15 cellular contexts compared by ENCODE assay signal in the genomic region with DNA sequence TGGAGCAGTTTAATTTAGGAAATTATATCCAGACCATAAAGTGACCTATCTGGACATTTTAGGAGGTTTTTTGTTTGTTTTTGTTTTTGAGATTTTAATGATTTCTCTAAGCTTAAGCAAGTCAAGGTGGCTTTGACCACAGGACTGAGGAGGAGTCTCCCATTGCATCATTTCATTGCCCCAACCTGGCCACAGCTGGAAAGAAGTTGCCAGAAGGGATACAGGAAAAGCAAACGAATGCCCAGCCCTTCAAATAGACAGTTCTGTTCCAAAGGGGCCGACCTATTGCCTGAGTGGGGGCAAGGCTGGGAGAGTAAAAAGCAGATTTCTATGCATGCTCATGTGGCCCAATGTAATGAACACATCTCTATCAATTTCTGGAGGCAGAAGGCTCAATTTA. TPM values are rescaled to one million over a fixed set of nuclear protein-coding genes. Genes with fewer than 3 reads are reported as not detected.
A peak's percentile ranks its signal among the peaks of the same experiment; 100 is the strongest.
DNase-seq lines count a peak whose midpoint lies in the region; ATAC-seq and TF ChIP-seq lines count a peak whose summit lies in the region.
"Had no signal": no experiment of that assay in that cellular context is flagged by ENCODE, and none has a peak within 500 bp of the region (broad histone marks: within the 10 kb centered on the region; RNA-seq: fewer than 3 reads in every experiment).

No MANE protein-coding gene starts in this region.

- H3K4me3 Mint-ChIP-seq in GM23338: peak overlapping the region; percentile 76
- H3K4me3 Mint-ChIP-seq in WTC11: peak overlapping the region; percentile 94
- H3K4me3 Mint-ChIP-seq in neural progenitor cell: peak overlapping the region; percentile 38

- H3K4me3 ChIP-seq in GM23338 (peak overlapping the region; percentile 66; the same call in 1 of the 2 replicates), neural progenitor cell (no peak overlapping the region)
- H3K4me3 ChIP-seq: BLaER1 treated with 17β-estradiol and CSF1 and Interleukin-3, amounts not matched to agents 10 nM and 100 nM had no signal

- peaks cover 16% of the 10 kb centered on the region; the same call in 1 of the 3 replicates for H3K9me3 Mint-ChIP-seq in GM23338
- H3K9me3 Mint-ChIP-seq in WTC11: no peaks in the 10 kb centered on the region
- H3K9me3 Mint-ChIP-seq in neural progenitor cell: no peaks in the 10 kb centered on the region

- DNase-seq in GM23338 (ENCODE audit: low spot score): no peak
- no peak for DNase-seq in WTC11 (ENCODE audit: low spot score)
- DNase-seq in left lobe of liver (ENCODE audit: low spot score): peak; percentile 71
- DNase-seq in neural progenitor cell (ENCODE audit: low spot score): no peak
- DNase-seq in A172 (ENCODE audit: low spot score): no peak
- DNase-seq in hippocampal formation (lab: John Stamatoyannopoulos, UW): no peak
- DNase-seq: 8988T; ACHN; CD4-positive, CD25-positive, alpha-beta regulatory T cell; DMS53; KBM-7 had no signal

- H3K36me3 Mint-ChIP-seq in GM23338 (ENCODE audit: low read depth): peaks cover 38% of the 10 kb centered on the region
- H3K36me3 Mint-ChIP-seq in WTC11: peaks cover 39% of the 10 kb centered on the region
- no peaks in the 10 kb centered on the region for H3K36me3 Mint-ChIP-seq in neural progenitor cell
- H3K36me3 Mint-ChIP-seq: CD4-positive, CD25-positive, alpha-beta regulatory T cell had no signal

- H3K79me2 ChIP-seq in GM23338 (replicated peaks; ENCODE audit: insufficient read depth) (peaks cover 19% of the 10 kb centered on the region), neural progenitor cell (ENCODE audit: low read depth) (no peaks in the 10 kb centered on the region)

- H3K27me3 Mint-ChIP-seq in GM23338 (ENCODE audit: insufficient read depth, low read depth, poor library complexity): peaks cover 71% of the 10 kb centered on the region
- peaks cover 69% of the 10 kb centered on the region for H3K27me3 Mint-ChIP-seq in WTC11 (ENCODE audit: low read depth)
- peaks cover 65% of the 10 kb centered on the region for H3K27me3 Mint-ChIP-seq in neural progenitor cell (ENCODE audit: insufficient read depth, low read depth)

- H3K36me3 ChIP-seq in GM23338 (ENCODE audit: insufficient read depth): no peaks in the 10 kb centered on the region; the same call in 1 of the 2 replicates
- H3K36me3 ChIP-seq in neural progenitor cell: no peaks in the 10 kb centered on the region
- H3K36me3 ChIP-seq: BLaER1 treated with 17β-estradiol and CSF1 and Interleukin-3, amounts not matched to agents 10 nM and 100 nM had no signal

- TF ChIP-seq CTCF in GM23338 (conservative IDR thresholded peaks at IDR 0.05; ENCODE audit: low read depth in 2 of 2) (no peak), WTC11 (IDR thresholded peaks at IDR 0.05) (no peak), neural progenitor cell (IDR thresholded peaks at IDR 0.05) (no peak)

- H3K27me3 ChIP-seq in GM23338 (ENCODE audit: insufficient read depth) (peaks cover 84% of the 10 kb centered on the region), neural progenitor cell (peaks cover 100% of the 10 kb centered on the region)

- peaks cover 33% of the 10 kb centered on the region for H4K20me1 ChIP-seq in GM23338 (replicated peaks; ENCODE audit: insufficient read depth)
- H4K20me1 ChIP-seq in neural progenitor cell (ENCODE audit: low read depth): peaks cover 31% of the 10 kb centered on the region

- H3K27ac ChIP-seq in GM23338 (ENCODE audit: low read depth): no peak overlapping the region
- no peak overlapping the region for H3K27ac ChIP-seq in neural progenitor cell
- H3K27ac ChIP-seq: BLaER1 treated with 17β-estradiol and CSF1 and Interleukin-3, amounts not matched to agents 10 nM and 100 nM; HL-60 had no signal

- H3K4me1 ChIP-seq in GM23338 (ENCODE audit: insufficient read depth): peaks cover 75% of the 10 kb centered on the region
- H3K4me1 ChIP-seq in neural progenitor cell: peaks cover 29% of the 10 kb centered on the region

- no peaks in the 10 kb centered on the region for H3K9me3 ChIP-seq in neural progenitor cell (ENCODE audit: low read depth)

- no peak overlapping the region for H2AFZ ChIP-seq in GM23338
- no peak overlapping the region for H2AFZ ChIP-seq in neural progenitor cell (replicated peaks)

- ATAC-seq in GM23338 (no peak), WTC11 (no peak), left lobe of liver (no peak), GM21717 (IDR thresholded peaks at IDR 0.05; ENCODE audit: unreplicated experiment) (no peak), GM21576 (IDR thresholded peaks at IDR 0.05; ENCODE audit: unreplicated experiment) (no peak)

- POLR2A ChIA-PET in WTC11 (lab: Charles Lee): no interaction called here

- CTCF ChIA-PET in WTC11 (lab: Charles Lee): no interaction called here

- H3K4me2 ChIP-seq in GM23338: peak overlapping the region; percentile 88
- H3K4me2 ChIP-seq in neural progenitor cell: no peak overlapping the region
- H3K4me2 ChIP-seq: BLaER1 treated with 17β-estradiol and CSF1 and Interleukin-3, amounts not matched to agents 10 nM and 100 nM had no signal

- H3F3A ChIP-seq in GM23338 (replicated peaks; ENCODE audit: low read depth) (peaks cover 30% of the 10 kb centered on the region), neural progenitor cell (ENCODE audit: low read depth) (peaks cover 31% of the 10 kb centered on the region)

- no peak overlapping the region for H3K9ac ChIP-seq in neural progenitor cell
- H3K9ac ChIP-seq: BLaER1 treated with 17β-estradiol and CSF1 and Interleukin-3, amounts not matched to agents 10 nM and 100 nM had no signal

- H3K4me1 Mint-ChIP-seq in GM23338: peaks cover 62% of the 10 kb centered on the region
- H3K4me1 Mint-ChIP-seq in WTC11: peaks cover 72% of the 10 kb centered on the region
- H3K4me1 Mint-ChIP-seq in neural progenitor cell: peaks cover 47% of the 10 kb centered on the region

- no peaks in the 10 kb centered on the region for H3K9me2 ChIP-seq in GM23338 (ENCODE audit: insufficient read depth)

- no peak overlapping the region for H3K27ac Mint-ChIP-seq in GM23338
- H3K27ac Mint-ChIP-seq in WTC11: no peak overlapping the region
- no peak overlapping the region for H3K27ac Mint-ChIP-seq in neural progenitor cell

TF ChIP-seq in GM23338, 12 proteins besides CTCF, POLR2A, EP300 and RAD21 (continues in another document):
- TF ChIP-seq EZH2phosphoT487 (IDR thresholded peaks at IDR 0.05; ENCODE audit: unreplicated experiment): no peak
- no peak for TF ChIP-seq ZNF114 (CRISPR knock-in tag; IDR thresholded peaks at IDR 0.05)
- TF ChIP-seq REST (IDR thresholded peaks at IDR 0.05; ENCODE audit: unreplicated experiment): no peak

TF ChIP-seq in WTC11, 78 proteins besides CTCF, POLR2A, EP300 and RAD21 (continues in another document):
- TF ChIP-seq ZNF219 (CRISPR knock-in tag; IDR thresholded peaks at IDR 0.05; ENCODE audit: borderline replicate concordance): no peak
- no peak for TF ChIP-seq ELF4 (CRISPR knock-in tag; IDR thresholded peaks at IDR 0.05; ENCODE audit: low read depth)
- TF ChIP-seq AFF4 (CRISPR knock-in tag; IDR thresholded peaks at IDR 0.05; ENCODE audit: borderline replicate concordance): no peak
- no peak for TF ChIP-seq ESRRA (CRISPR knock-in tag; IDR thresholded peaks at IDR 0.05; ENCODE audit: borderline replicate concordance)
- no peak for TF ChIP-seq TEAD4 (CRISPR knock-in tag; IDR thresholded peaks at IDR 0.05)
- no peak for TF ChIP-seq ZNF263 (CRISPR knock-in tag; IDR thresholded peaks at IDR 0.05; ENCODE audit: low read depth)
- TF ChIP-seq TEAD1 (CRISPR knock-in tag; IDR thresholded peaks at IDR 0.05): no peak
- no peak for TF ChIP-seq ATF3 (CRISPR knock-in tag; conservative IDR thresholded peaks at IDR 0.05)
- TF ChIP-seq GTF2I (CRISPR knock-in tag; conservative IDR thresholded peaks at IDR 0.05): no peak

RNA-seq across cellular contexts. Expression of gene ONECUT1, which starts 12.0 kb away (rescaled TPM):
- 4.2 and 9.4 TPM in 2 replicates for total RNA-seq in GM23338 (2014; rRNA removed; shearing (Covaris generic))
- 3.9 and 4.3 TPM in 2 replicates for polyA plus RNA-seq in GM23338 (2016; fragmentation: Nextera tagmentation; extraction: Ambion mirVana)
- total RNA-seq in WTC11 (2021): 33.8 to 39.3 TPM (median 35.9 TPM) in 3 replicates
- 63.0 TPM for total RNA-seq in left lobe of liver
- 1.5 TPM in 2 replicates for total RNA-seq in neural progenitor cell (ENCODE audit: low replicate concordance)
- total RNA-seq in A172 (2014; rRNA removed; shearing (Covaris generic)): 0.05 TPM in 1 of 2 replicates, not detected in the other
- total RNA-seq: CD4-positive, CD25-positive, alpha-beta regulatory T cell had no signal
- polyA plus RNA-seq: CD4-positive, CD25-positive, alpha-beta regulatory T cell had no signal

Comparison
In these comparisons a context has a peak if more than half of its experiments do, and no peak if none do; other contexts are left out.
1. H3K4me3 Mint-ChIP-seq: peak in every context shown above with its lines; median percentile 94 in WTC11; 76 in GM23338; 38 in neural progenitor cell.